8 cellular contexts compared by ENCODE assay signal in the genomic region with DNA sequence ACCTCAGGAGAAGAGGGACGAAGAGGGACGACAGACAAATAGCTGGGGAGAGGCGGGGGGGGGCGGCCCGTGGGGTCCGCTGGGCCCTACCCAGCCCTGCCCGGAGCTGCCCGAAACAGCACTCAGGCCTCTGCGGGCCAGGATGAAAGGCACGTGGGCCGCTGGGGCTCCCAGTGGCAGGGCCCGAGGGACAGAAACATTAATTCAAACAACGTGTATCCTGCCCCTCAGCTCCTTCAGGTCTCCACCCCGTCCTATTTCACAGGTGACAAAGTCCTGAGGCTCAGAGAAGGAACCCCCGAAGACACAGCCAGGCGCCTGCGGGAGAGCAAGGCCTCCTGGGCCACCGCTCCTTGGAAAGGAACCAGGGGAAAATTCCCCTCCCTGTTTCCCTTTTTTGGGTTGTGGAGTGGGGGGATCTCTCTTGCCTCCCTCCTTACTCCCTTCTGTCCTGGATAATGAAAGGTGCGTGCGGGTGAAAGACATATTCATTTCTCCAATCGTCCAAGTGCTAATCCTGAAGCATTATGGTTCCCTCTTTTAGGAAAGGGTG.
DNase-seq lines count a peak whose midpoint lies in the region; ATAC-seq and TF ChIP-seq lines count a peak whose summit lies in the region.

No MANE protein-coding gene starts in this region.

- no peak overlapping the region for H3K9ac ChIP-seq in adipocyte (ENCODE audit: low read length)
- no peak overlapping the region for H3K9ac ChIP-seq in muscle layer of colon (ENCODE audit: low read length)

- intact Hi-C loops in CD14-positive monocyte (cut with micrococcal nuclease), result no loop called here

- TF ChIP-seq CTCF in CD14-positive monocyte (IDR thresholded peaks at IDR 0.05) (no peak), HFFc6 (IDR thresholded peaks at IDR 0.05) (no peak), GM13977 (IDR thresholded peaks at IDR 0.05; ENCODE audit: extremely low read depth, insufficient read depth, missing control alignments) (no peak)

- H3K4me3 Mint-ChIP-seq in CD14-positive monocyte (peak overlapping the region; percentile 47 to 81), HFFc6 (no peak overlapping the region)

- H3K4me3 ChIP-seq in adipocyte (ENCODE audit: low read length) (no peak overlapping the region), muscle layer of colon (ENCODE audit: low read depth in 1 of 2, low read length in 2 of 2) (peak overlapping the region; percentile 53 to 56)

- H3K9me3 ChIP-seq in adipocyte (ENCODE audit: control insufficient read depth, low read length) (no peaks in the 10 kb centered on the region), muscle layer of colon (ENCODE audit: low read length) (no peaks in the 10 kb centered on the region)

- H3K27me3 ChIP-seq in adipocyte (replicated peaks; ENCODE audit: control insufficient read depth, insufficient read depth, low read length) (peaks cover 67% of the 10 kb centered on the region), muscle layer of colon (ENCODE audit: control insufficient read depth in 1 of 2, insufficient read depth in 2 of 2, low read length in 2 of 2) (peaks cover 0 to 5% of the 10 kb centered on the region in 2 donors)

- ATAC-seq in GM21786 (IDR thresholded peaks at IDR 0.05; ENCODE audit: unreplicated experiment) (peak; percentile 26), GM19328 (IDR thresholded peaks at IDR 0.05; ENCODE audit: unreplicated experiment) (no peak)

- H3K9me3 Mint-ChIP-seq in CD14-positive monocyte (peaks cover 0 to 5% (median 2%) of the 10 kb centered on the region in 7 donors), HFFc6 (peaks cover 5% of the 10 kb centered on the region; the same call in 1 of the 2 replicates)

- peaks cover 49 to 66% (median 56%) of the 10 kb centered on the region in 3 donors for H3K27me3 Mint-ChIP-seq in CD14-positive monocyte (ENCODE audit: low read depth in 3 of 3)
- peaks cover 20% of the 10 kb centered on the region for H3K27me3 Mint-ChIP-seq in HFFc6 (ENCODE audit: insufficient read depth)

- in situ Hi-C loops in GM13977 (cut with MboI; ENCODE audit: low pct_unique_long_range_greater_than_20kb, low sequenced_read_pairs, unreplicated experiment), result no loop called here

- H3K36me3 Mint-ChIP-seq in CD14-positive monocyte, result peaks cover 0 to 6% of the 10 kb centered on the region in 2 donors
- H3K36me3 Mint-ChIP-seq in HFFc6 (ENCODE audit: low read depth), result no peaks in the 10 kb centered on the region

- DNase-seq in CD14-positive monocyte (ENCODE audit: low spot score) (no peak), adipocyte (ENCODE audit: low read depth) (peak; percentile 2), HFFc6 (no peak), GM13977 (ENCODE audit: low spot score) (no peak), GM03348 (ENCODE audit: low spot score) (no peak)

- H3K4me1 Mint-ChIP-seq in CD14-positive monocyte (peaks cover 7% of the 10 kb centered on the region), HFFc6 (ENCODE audit: low read depth) (no peaks in the 10 kb centered on the region)

- H3K27ac Mint-ChIP-seq in CD14-positive monocyte (no peak overlapping the region), HFFc6 (no peak overlapping the region)

- peak overlapping the region; percentile 4 for H3K27ac ChIP-seq in muscle layer of colon (ENCODE audit: low read depth, low read length)

- H3K4me1 ChIP-seq in adipocyte (ENCODE audit: control insufficient read depth, insufficient read depth, low read length), result no peaks in the 10 kb centered on the region
- no peaks in the 10 kb centered on the region for H3K4me1 ChIP-seq in muscle layer of colon (ENCODE audit: insufficient read depth, low read length)

- H3K36me3 ChIP-seq in adipocyte (ENCODE audit: control insufficient read depth, insufficient read depth, low read length, severe bottlenecking), result no peaks in the 10 kb centered on the region
- H3K36me3 ChIP-seq in muscle layer of colon (ENCODE audit: insufficient read depth, low read length), result no peaks in the 10 kb centered on the region
